In genomic region chr11:124758355-124759267, GRCh38 we compare ENCODE assay signal across 8 cellular contexts. TPM values are rescaled to one million over a fixed set of nuclear protein-coding genes. Genes with fewer than 3 reads are reported as not detected.
DNase-seq lines count a peak whose midpoint lies in the region; ATAC-seq and TF ChIP-seq lines count a peak whose summit lies in the region.

No MANE protein-coding gene starts in this region.

- DNase-seq in DMS153 treated with DMSO at 0.1 percent for 48 hours (lab: John Stamatoyannopoulos, UW; ENCODE audit: unreplicated experiment) (peak; percentile 33), HUDEP-2 (lab: John Stamatoyannopoulos, UW; ENCODE audit: unreplicated experiment in 76 of 76) (peak in 63 of 76 experiments; percentile 9 to 73 (median 46)), SKM-1 (lab: John Stamatoyannopoulos, UW; ENCODE audit: unreplicated experiment) (peak; percentile 88), adipocyte (ENCODE audit: low read depth) (peak; percentile 82), cardiac muscle cell (ENCODE audit: low read depth in 1 of 2, low spot score in 1 of 2) (peak; percentile 73 to 91), pons (ENCODE audit: low spot score) (peak; percentile 72), hepatic stellate cell (ENCODE audit: low spot score) (no peak)

- H3K4me3 ChIP-seq in adipocyte (ENCODE audit: low read length): peak overlapping the region; percentile 65
- peak overlapping the region; percentile 21 for H3K4me3 ChIP-seq in cardiac muscle cell

- H3K9me3 ChIP-seq in adipocyte (ENCODE audit: control insufficient read depth, low read length) (no peaks in the 10 kb centered on the region), cardiac muscle cell (ENCODE audit: low read depth) (no peaks in the 10 kb centered on the region)

- peaks cover 20% of the 10 kb centered on the region for H3K4me1 ChIP-seq in adipocyte (ENCODE audit: control insufficient read depth, insufficient read depth, low read length)
- peaks cover 19% of the 10 kb centered on the region for H3K4me1 ChIP-seq in cardiac muscle cell (ENCODE audit: low read depth)

- no peak overlapping the region for H3K27ac ChIP-seq in cardiac muscle cell

- ATAC-seq in GM21367 (IDR thresholded peaks at IDR 0.05; ENCODE audit: unreplicated experiment): peak; percentile 65

- TF ChIP-seq CTCF in cardiac muscle cell (IDR thresholded peaks at IDR 0.05; ENCODE audit: low read depth, low read length): peak; percentile 80

- H3K27me3 ChIP-seq in adipocyte (replicated peaks; ENCODE audit: control insufficient read depth, insufficient read depth, low read length) (peaks cover 80% of the 10 kb centered on the region), cardiac muscle cell (peaks cover 93% of the 10 kb centered on the region)

- H3K36me3 ChIP-seq in adipocyte (ENCODE audit: control insufficient read depth, insufficient read depth, low read length, severe bottlenecking) (no peaks in the 10 kb centered on the region), cardiac muscle cell (no peaks in the 10 kb centered on the region)

- no peak overlapping the region for H3K9ac ChIP-seq in adipocyte (ENCODE audit: low read length)

RNA-seq across cellular contexts. Expression of gene ESAM, which starts 3.5 kb away (rescaled TPM):
- 1.5 and 1.8 TPM in 2 replicates for total RNA-seq in cardiac muscle cell
- 3.3 and 4.9 TPM in 2 replicates for polyA plus RNA-seq in cardiac muscle cell

RNA-seq across cellular contexts. Expression of gene VSIG2, which starts 6.6 kb away (rescaled TPM):
- total RNA-seq in cardiac muscle cell: not detected in 2 replicates
- polyA plus RNA-seq in cardiac muscle cell: not detected in 2 replicates

RNA-seq across cellular contexts. Expression of gene NRGN, which starts 18.9 kb away (rescaled TPM):
- 1.1 and 2.1 TPM in 2 replicates for total RNA-seq in cardiac muscle cell
- 1.1 and 3.5 TPM in 2 replicates for polyA plus RNA-seq in cardiac muscle cell

RNA-seq across cellular contexts. Expression of gene MSANTD2, which starts 41.6 kb away (rescaled TPM):
- 13.1 and 18.0 TPM in 2 replicates for total RNA-seq in cardiac muscle cell
- 7.8 and 10.9 TPM in 2 replicates for polyA plus RNA-seq in cardiac muscle cell
